8 cellular contexts compared by ENCODE assay signal in genomic region chrX:48540015-48540350, GRCh38. TPM values are rescaled to one million over a fixed set of nuclear protein-coding genes. Genes with fewer than 3 reads are reported as not detected.
DNase-seq lines count a peak whose midpoint lies in the region; ATAC-seq and TF ChIP-seq lines count a peak whose summit lies in the region.

No MANE protein-coding gene starts in this region.

- no peak overlapping the region for H3K23ac ChIP-seq in trophoblast cell (ENCODE audit: low read length)

- H2BK120ac ChIP-seq in trophoblast cell (ENCODE audit: insufficient read depth, low read length, poor library complexity), result peak overlapping the region; percentile 26

- no peak overlapping the region for H2BK5ac ChIP-seq in trophoblast cell (ENCODE audit: low read depth, low read length, poor library complexity)

- H3K4ac ChIP-seq in trophoblast cell (ENCODE audit: low read depth, low read length), result no peak overlapping the region

- TF ChIP-seq EP300 in gastroesophageal sphincter (IDR thresholded peaks at IDR 0.05), result no peak

- peak overlapping the region; percentile 51 for H4K8ac ChIP-seq in trophoblast cell (ENCODE audit: low read depth, low read length)

- no peak overlapping the region for H2AFZ ChIP-seq in trophoblast cell (ENCODE audit: insufficient read depth, low read length, poor library complexity)

- H2AK5ac ChIP-seq in trophoblast cell (ENCODE audit: low read length), result no peak overlapping the region

- H3K14ac ChIP-seq in trophoblast cell (ENCODE audit: low read length), result peak overlapping the region; percentile 66

- H3K9me3 ChIP-seq in gastroesophageal sphincter, result no peaks in the 10 kb centered on the region
- H3K9me3 ChIP-seq in trophoblast cell (ENCODE audit: insufficient read depth, low read depth, low read length), result no peaks in the 10 kb centered on the region

- DNase-seq in DMS53 (lab: John Stamatoyannopoulos, UW) (peak; percentile 82), DMS53 treated with DMSO at 0.1 percent for 48 hours (lab: John Stamatoyannopoulos, UW; ENCODE audit: unreplicated experiment) (no peak), NCI-H2227 (lab: John Stamatoyannopoulos, UW; ENCODE audit: unreplicated experiment) (peak; percentile 92), trophoblast cell (no peak), KG1 (lab: John Stamatoyannopoulos, UW) (no peak)
- peak; percentile 21 for DNase-seq in activated T-helper 9 cell treated with anti-CD3 and anti-CD28 coated beads, Interleukin-2, amount 50 U/mL, for 16 hours (ENCODE audit: low read depth)

- peaks cover 0 to 20% of the 10 kb centered on the region in 2 donors for H3K36me3 ChIP-seq in gastroesophageal sphincter
- H3K36me3 ChIP-seq in trophoblast cell (ENCODE audit: control insufficient read depth in 1 of 2, insufficient read depth in 2 of 2, low read length in 2 of 2), result peaks cover 7 to 12% of the 10 kb centered on the region in 2 experiments

- H3K27ac ChIP-seq in gastroesophageal sphincter, result peak overlapping the region; percentile 55 to 94 (median 88)
- H3K27ac ChIP-seq in trophoblast cell (ENCODE audit: low read depth, low read length), result peak overlapping the region; percentile 5

- H3K4me2 ChIP-seq in trophoblast cell (ENCODE audit: low read length), result peak overlapping the region; percentile 65

- H3K9ac ChIP-seq in trophoblast cell (ENCODE audit: low read length), result no peak overlapping the region

- no peak overlapping the region for H2BK12ac ChIP-seq in trophoblast cell (ENCODE audit: low read length)

- peak overlapping the region; percentile 49 for H4K12ac ChIP-seq in trophoblast cell (ENCODE audit: low read depth, low read length)

- H3K18ac ChIP-seq in trophoblast cell (ENCODE audit: low read length), result peak overlapping the region; percentile 78

- H3K27me3 ChIP-seq in gastroesophageal sphincter (no peaks in the 10 kb centered on the region), trophoblast cell (ENCODE audit: insufficient read depth, low read length) (no peaks in the 10 kb centered on the region)

- ATAC-seq in HG02610 (IDR thresholded peaks at IDR 0.05; ENCODE audit: unreplicated experiment) (peak; percentile 41), gastroesophageal sphincter (peak; percentile 44)

- peak overlapping the region; percentile 33 for H4K91ac ChIP-seq in trophoblast cell (ENCODE audit: low read depth, low read length)

- peaks cover 0 to 16% (median 0%) of the 10 kb centered on the region in 3 donors for H3K4me1 ChIP-seq in gastroesophageal sphincter
- peaks cover 3 to 5% of the 10 kb centered on the region in 2 experiments for H3K4me1 ChIP-seq in trophoblast cell (ENCODE audit: control insufficient read depth in 1 of 2, insufficient read depth in 2 of 2, low read length in 2 of 2)

- TF ChIP-seq POLR2A in gastroesophageal sphincter (IDR thresholded peaks at IDR 0.05), result no peak

- WGBS in gastroesophageal sphincter (ENCODE audit: low coverage in 1 of 2), 2 donors, result 0 to 33% methylated on average over 4 to 12 of the region's 12 CpGs
- WGBS in trophoblast cell (ENCODE audit: extremely low coverage, insufficient coverage, insufficient read length), result no CpG with 5 or more reads among the region's 12 CpGs

- H3K79me1 ChIP-seq in trophoblast cell (ENCODE audit: low read length), result peaks cover 4% of the 10 kb centered on the region

- no peak for TF ChIP-seq CTCF in gastroesophageal sphincter (IDR thresholded peaks at IDR 0.05)

- peak overlapping the region; percentile 49 to 74 for H3K4me3 ChIP-seq in gastroesophageal sphincter
- H3K4me3 ChIP-seq in trophoblast cell (ENCODE audit: low read depth, low read length), result peak overlapping the region; percentile 79

- no peaks in the 10 kb centered on the region for H3K79me2 ChIP-seq in trophoblast cell (ENCODE audit: control insufficient read depth, insufficient read depth, low read length, poor library complexity)

RNA-seq across cellular contexts. Expression of gene TBC1D25, which starts 0.5 kb away (rescaled TPM):
- 10 to 100 TPM in 3 of 4 donors, 1 to 10 TPM in 1; 8.4 to 16.9 (median 12.7) TPM for total RNA-seq in gastroesophageal sphincter
- 7.7 and 7.9 TPM in 2 replicates for polyA plus RNA-seq in trophoblast cell (2013)

RNA-seq across cellular contexts. Expression of gene EBP, which starts 18.4 kb away (rescaled TPM):
- total RNA-seq in gastroesophageal sphincter, result 10 to 100 TPM; 12.9 to 17.7 (median 14.5) TPM
- 118 TPM in 2 replicates for polyA plus RNA-seq in trophoblast cell (2013)

RNA-seq across cellular contexts. Expression of gene PORCN, which starts 31.2 kb away (rescaled TPM):
- 10 to 100 TPM in 3 of 4 donors, 1 to 10 TPM in 1; 9.4 to 21.0 (median 13.2) TPM for total RNA-seq in gastroesophageal sphincter
- 29.8 and 31.0 TPM in 2 replicates for polyA plus RNA-seq in trophoblast cell (2013)

RNA-seq across cellular contexts. Expression of gene RBM3, which starts 34.3 kb away (rescaled TPM):
- total RNA-seq in gastroesophageal sphincter, result 100 to 1,000 TPM in 3 of 4 donors, 10 to 100 TPM in 1; 83.7 to 233 (median 182) TPM
- polyA plus RNA-seq in trophoblast cell (2013), result 159 and 161 TPM in 2 replicates

RNA-seq across cellular contexts. Expression of gene WDR13, which starts 57.3 kb away (rescaled TPM):
- 100 to 1,000 TPM; 108 to 182 (median 139) TPM for total RNA-seq in gastroesophageal sphincter
- polyA plus RNA-seq in trophoblast cell (2013), result 22.0 and 22.6 TPM in 2 replicates

Comparison
In these comparisons a context has a peak if more than half of its experiments do, and no peak if none do; other contexts are left out.
1. DNase-seq: peak in DMS53 (single experiment), NCI-H2227 (single experiment) and activated T-helper 9 cell treated with anti-CD3 and anti-CD28 coated beads, Interleukin-2, amount 50 U/mL, for 16 hours (single experiment); none in DMS53 treated with DMSO at 0.1 percent for 48 hours (single experiment), trophoblast cell (0 of 2) and KG1 (single experiment).